15 cellular contexts compared by ENCODE assay signal in genomic region chr1:99365121-99365520, GRCh38.
"Had no signal": no experiment of that assay in that cellular context is flagged by ENCODE, and none has a peak within 500 bp of the region (broad histone marks: within the 10 kb centered on the region; RNA-seq: fewer than 3 reads in every experiment).

No MANE protein-coding gene starts in this region.

- H3K4me3 ChIP-seq: esophagus muscularis mucosa, left ventricle myocardium inferior, transverse colon had no signal

- ATAC-seq: naive thymus-derived CD8-positive, alpha-beta T cell; sciatic nerve; stimulated activated memory B cell treated with anti-CD40 and anti-IgM and Interleukin-4, amounts not matched to agents 10 μg/mL and 1 μg/mL and 100 μg/mL, for 72 hours; WTC11 had no signal

- H3K4me1 ChIP-seq: esophagus muscularis mucosa, left ventricle myocardium inferior, transverse colon had no signal

- H3K9me3 ChIP-seq: esophagus muscularis mucosa, left ventricle myocardium inferior, transverse colon had no signal

- H3K27ac ChIP-seq: brain microvascular endothelial cell, esophagus muscularis mucosa, left ventricle myocardium inferior, transverse colon had no signal

- H3K27me3 ChIP-seq: brain microvascular endothelial cell, esophagus muscularis mucosa, transverse colon had no signal

- H3K36me3 ChIP-seq: brain microvascular endothelial cell, esophagus muscularis mucosa, left ventricle myocardium inferior, transverse colon had no signal

- DNase-seq: activated gamma-delta T cell treated with Interleukin-2 at 50 U/mL for 16 hours; activated T-cell treated with anti-CD3 and anti-CD28 coated beads, Interleukin-2, amount 50 U/mL, for 1 hour; anterior cingulate cortex; brain microvascular endothelial cell; central memory CD4-positive, alpha-beta T cell; effector memory CD4-positive, alpha-beta T cell; left ventricle myocardium inferior; naive thymus-derived CD8-positive, alpha-beta T cell; small intestine; stimulated activated CD4-positive, alpha-beta T cell treated with anti-CD3 and anti-CD28 coated beads, Interleukin-15, amount 100 ng/mL, for 24 hours; transverse colon had no signal
